Comparison of ENCODE assay signal across 1 cellular context in genomic region chr1:60960846-60961542, GRCh38.
TF ChIP-seq lines count a peak whose summit lies in the region.

No MANE protein-coding gene starts in this region.

TF ChIP-seq in SK-N-SH, 30 proteins besides CTCF, POLR2A, EP300 and RAD21 (continued from another document):
- no peak; the same call in 1 of the 2 replicates for TF ChIP-seq JUND (IDR thresholded peaks at IDR 0.05)
- TF ChIP-seq, protein P1, sequence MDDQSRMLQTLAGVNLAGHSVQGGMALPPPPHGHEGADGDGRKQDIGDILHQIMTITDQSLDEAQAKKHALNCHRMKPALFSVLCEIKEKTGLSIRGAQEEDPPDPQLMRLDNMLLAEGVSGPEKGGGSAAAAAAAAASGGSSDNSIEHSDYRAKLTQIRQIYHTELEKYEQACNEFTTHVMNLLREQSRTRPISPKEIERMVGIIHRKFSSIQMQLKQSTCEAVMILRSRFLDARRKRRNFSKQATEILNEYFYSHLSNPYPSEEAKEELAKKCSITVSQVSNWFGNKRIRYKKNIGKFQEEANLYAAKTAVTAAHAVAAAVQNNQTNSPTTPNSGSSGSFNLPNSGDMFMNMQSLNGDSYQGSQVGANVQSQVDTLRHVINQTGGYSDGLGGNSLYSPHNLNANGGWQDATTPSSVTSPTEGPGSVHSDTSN (IDR thresholded peaks at IDR 0.05): peak; percentile 22; the same call in 1 of the 2 replicates
- no peak for TF ChIP-seq NRF1 (IDR thresholded peaks at IDR 0.05; ENCODE audit: low read depth, low read length)
- TF ChIP-seq FOXM1 (IDR thresholded peaks at IDR 0.05; ENCODE audit: low read depth): no peak
- peak; percentile 58 for TF ChIP-seq TCF12 (IDR thresholded peaks at IDR 0.05)
